12 cellular contexts compared by ENCODE assay signal in the genomic region with DNA sequence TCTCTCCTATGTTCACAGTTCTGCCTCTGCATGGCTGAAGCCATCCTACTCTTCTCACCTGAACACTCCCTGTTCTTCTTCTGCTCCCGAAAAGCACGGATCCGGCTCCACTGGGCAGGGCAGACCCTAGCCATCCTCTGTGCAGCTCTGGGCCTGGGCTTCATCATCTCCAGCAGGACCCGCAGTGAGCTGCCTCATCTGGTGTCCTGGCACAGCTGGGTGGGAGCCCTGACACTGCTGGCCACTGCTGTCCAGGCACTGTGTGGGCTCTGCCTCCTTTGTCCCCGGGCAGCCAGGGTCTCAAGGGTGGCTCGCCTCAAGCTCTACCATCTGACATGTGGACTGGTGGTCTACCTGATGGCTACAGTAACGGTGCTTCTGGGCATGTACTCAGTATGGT. TPM values are rescaled to one million over a fixed set of nuclear protein-coding genes. Genes with fewer than 3 reads are reported as not detected.
A peak's percentile ranks its signal among the peaks of the same experiment; 100 is the strongest.
DNase-seq lines count a peak whose midpoint lies in the region; ATAC-seq and TF ChIP-seq lines count a peak whose summit lies in the region.
"Had no signal": no experiment of that assay in that cellular context is flagged by ENCODE, and none has a peak within 500 bp of the region (broad histone marks: within the 10 kb centered on the region; RNA-seq: fewer than 3 reads in every experiment).

No MANE protein-coding gene starts in this region.

- no peak for TF ChIP-seq CTCF in prostate gland (IDR thresholded peaks at IDR 0.05)

- TF ChIP-seq POLR2A in prostate gland (IDR thresholded peaks at IDR 0.05): no peak

- peaks cover 70% of the 10 kb centered on the region for H3K4me1 Mint-ChIP-seq in activated T-cell treated with anti-CD3 and anti-CD28 coated beads, Interleukin-2, amount 50 U/mL, for 4 hours (ENCODE audit: low read depth)
- peaks cover 48% of the 10 kb centered on the region for H3K4me1 Mint-ChIP-seq in T-helper 17 cell
- H3K4me1 Mint-ChIP-seq in effector memory CD8-positive, alpha-beta T cell (ENCODE audit: low read depth in 2 of 2): peaks cover 40 to 52% of the 10 kb centered on the region in 2 donors
- peaks cover 52% of the 10 kb centered on the region for H3K4me1 Mint-ChIP-seq in stimulated activated effector memory CD8-positive, alpha-beta T cell treated with anti-CD3 and anti-CD28 coated beads, Interleukin-12 subunit alpha, Interleukin-12 subunit beta, amount 100 ng/mL, for 72 hours

- H3K4me3 Mint-ChIP-seq in activated T-cell treated with anti-CD3 and anti-CD28 coated beads, Interleukin-2, amount 50 U/mL, for 4 hours: peak overlapping the region; percentile 96
- peak overlapping the region; percentile 96 for H3K4me3 Mint-ChIP-seq in T-helper 17 cell
- H3K4me3 Mint-ChIP-seq in effector memory CD8-positive, alpha-beta T cell: peak overlapping the region; percentile 68 to 95
- peak overlapping the region; percentile 97 for H3K4me3 Mint-ChIP-seq in stimulated activated effector memory CD8-positive, alpha-beta T cell treated with anti-CD3 and anti-CD28 coated beads, Interleukin-12 subunit alpha, Interleukin-12 subunit beta, amount 100 ng/mL, for 72 hours

- H3K27me3 Mint-ChIP-seq in activated T-cell treated with anti-CD3 and anti-CD28 coated beads, Interleukin-2, amount 50 U/mL, for 4 hours (ENCODE audit: low read depth): no peaks in the 10 kb centered on the region
- no peaks in the 10 kb centered on the region for H3K27me3 Mint-ChIP-seq in T-helper 17 cell
- H3K27me3 Mint-ChIP-seq in effector memory CD8-positive, alpha-beta T cell: no peaks in the 10 kb centered on the region

- H3K36me3 Mint-ChIP-seq in activated T-cell treated with anti-CD3 and anti-CD28 coated beads, Interleukin-2, amount 50 U/mL, for 4 hours (ENCODE audit: insufficient read depth): peaks cover 14% of the 10 kb centered on the region
- peaks cover 6% of the 10 kb centered on the region for H3K36me3 Mint-ChIP-seq in T-helper 17 cell (ENCODE audit: low read depth)
- peaks cover 29% of the 10 kb centered on the region for H3K36me3 Mint-ChIP-seq in effector memory CD8-positive, alpha-beta T cell (ENCODE audit: insufficient read depth)
- peaks cover 36% of the 10 kb centered on the region for H3K36me3 Mint-ChIP-seq in stimulated activated effector memory CD8-positive, alpha-beta T cell treated with anti-CD3 and anti-CD28 coated beads, Interleukin-12 subunit alpha, Interleukin-12 subunit beta, amount 100 ng/mL, for 72 hours

- H3K27ac Mint-ChIP-seq in T-helper 17 cell: peak overlapping the region; percentile 66
- H3K27ac Mint-ChIP-seq in effector memory CD8-positive, alpha-beta T cell: peak overlapping the region in 1 of 2 donors; percentile 86
- H3K27ac Mint-ChIP-seq in stimulated activated effector memory CD8-positive, alpha-beta T cell treated with anti-CD3 and anti-CD28 coated beads, Interleukin-12 subunit alpha, Interleukin-12 subunit beta, amount 100 ng/mL, for 72 hours: peak overlapping the region; percentile 87

- intact Hi-C loops in prostate gland (cut with DNase I): no loop called here

- no peaks in the 10 kb centered on the region for H3K27me3 ChIP-seq in prostate gland (replicated peaks; ENCODE audit: insufficient read depth)

- no peaks in the 10 kb centered on the region for H3K9me3 Mint-ChIP-seq in activated T-cell treated with anti-CD3 and anti-CD28 coated beads, Interleukin-2, amount 50 U/mL, for 4 hours
- H3K9me3 Mint-ChIP-seq in effector memory CD8-positive, alpha-beta T cell: no peaks in the 10 kb centered on the region
- no peaks in the 10 kb centered on the region for H3K9me3 Mint-ChIP-seq in stimulated activated effector memory CD8-positive, alpha-beta T cell treated with anti-CD3 and anti-CD28 coated beads, Interleukin-12 subunit alpha, Interleukin-12 subunit beta, amount 100 ng/mL, for 72 hours

- no peak for ATAC-seq in activated T-cell treated with anti-CD3 and anti-CD28 coated beads, Interleukin-2, amount 50 U/mL, for 4 hours
- ATAC-seq in T-helper 17 cell: no peak
- ATAC-seq in effector memory CD8-positive, alpha-beta T cell (replicated peaks): no peak
- no peak for ATAC-seq in stimulated activated effector memory CD8-positive, alpha-beta T cell treated with anti-CD3 and anti-CD28 coated beads, Interleukin-12 subunit alpha, Interleukin-12 subunit beta, amount 100 ng/mL, for 72 hours
- ATAC-seq: left lobe of liver had no signal

- WGBS in prostate gland: 93% methylated on average over 7 of the region's 7 CpGs

- H3K4me1 ChIP-seq in prostate gland (replicated peaks): peaks cover 8% of the 10 kb centered on the region

- no peak for DNase-seq in activated T-cell treated with anti-CD3 and anti-CD28 coated beads, Interleukin-2, amount 50 U/mL, for 4 hours
- DNase-seq in activated T-cell treated with anti-CD3 and anti-CD28 coated beads, Interleukin-2, amount 50 U/mL, for 48 hours: no peak
- DNase-seq in T-helper 17 cell: no peak
- no peak for DNase-seq in effector memory CD8-positive, alpha-beta T cell
- no peak for DNase-seq in stimulated activated effector memory CD8-positive, alpha-beta T cell treated with anti-CD3 and anti-CD28 coated beads, Interleukin-12 subunit alpha, Interleukin-12 subunit beta, amount 100 ng/mL, for 72 hours (ENCODE audit: low spot score in 2 of 2)
- no peak for DNase-seq in NCI-H2227 (lab: John Stamatoyannopoulos, UW; ENCODE audit: unreplicated experiment)
- DNase-seq in prostate gland (ENCODE audit: low spot score): no peak
- DNase-seq in globus pallidus (ENCODE audit: low spot score): no peak
- DNase-seq: GF-D8, NCI-H446 treated with DMSO at 0.1 percent for 48 hours had no signal

- H3K9me3 ChIP-seq in T-helper 17 cell (ENCODE audit: control insufficient read depth, low read length, poor library complexity, severe bottlenecking) (no peaks in the 10 kb centered on the region), prostate gland (no peaks in the 10 kb centered on the region)
- H3K9me3 ChIP-seq: thoracic aorta had no signal

- H3K4me3 ChIP-seq in prostate gland: no peak overlapping the region

- H3K36me3 ChIP-seq in prostate gland: no peaks in the 10 kb centered on the region

- H3K27ac ChIP-seq in prostate gland: no peak overlapping the region

RNA-seq across cellular contexts. Expression of gene CYB561D1, which starts 1.8 kb away (rescaled TPM):
- total RNA-seq in activated T-cell treated with anti-CD3 and anti-CD28 coated beads, Interleukin-2, amount 50 U/mL, for 4 hours: 10 to 100 TPM in 2 of 3 donors, 1 to 10 TPM in 1; 9.0 to 11.1 (median 10.6) TPM
- total RNA-seq in T-helper 17 cell (10 to 100 TPM; 21.0 to 23.5 TPM), prostate gland (10 to 100 TPM; 12.0 to 12.3 TPM)

RNA-seq across cellular contexts. Expression of gene ATXN7L2, which starts 12.0 kb away (rescaled TPM):
- 10 to 100 TPM; 19.5 to 23.8 (median 23.6) TPM for total RNA-seq in activated T-cell treated with anti-CD3 and anti-CD28 coated beads, Interleukin-2, amount 50 U/mL, for 4 hours
- total RNA-seq in T-helper 17 cell: 10 to 100 TPM; 14.3 to 16.0 TPM
- total RNA-seq in prostate gland: 10 to 100 TPM in 1 of 2 donors, 1 to 10 TPM in 1; 3.0 to 29.4 TPM

RNA-seq across cellular contexts. Expression of gene AMIGO1, which starts 13.8 kb away (rescaled TPM):
- total RNA-seq in activated T-cell treated with anti-CD3 and anti-CD28 coated beads, Interleukin-2, amount 50 U/mL, for 4 hours: 1 to 10 TPM; 2.9 to 4.5 (median 4.0) TPM
- total RNA-seq in T-helper 17 cell: 1 to 10 TPM; 6.2 to 8.0 TPM
- total RNA-seq in prostate gland: 10 to 100 TPM in 1 of 2 donors, 1 to 10 TPM in 1; 9.5 to 13.2 TPM

RNA-seq across cellular contexts. Expression of gene SYPL2, which starts 29.4 kb away (rescaled TPM):
- under 1 TPM in 2 of 3 donors, not detected in 1; 0.13 to 0.37 TPM for total RNA-seq in activated T-cell treated with anti-CD3 and anti-CD28 coated beads, Interleukin-2, amount 50 U/mL, for 4 hours
- total RNA-seq in T-helper 17 cell (not detected), prostate gland (10 to 100 TPM in 1 of 2 donors, 1 to 10 TPM in 1; 1.3 to 48.1 TPM)

RNA-seq across cellular contexts. Expression of gene GPR61, which starts 43.9 kb away (rescaled TPM):
- total RNA-seq in activated T-cell treated with anti-CD3 and anti-CD28 coated beads, Interleukin-2, amount 50 U/mL, for 4 hours: not detected
- total RNA-seq in T-helper 17 cell (under 1 TPM; 0.20 to 0.65 TPM), prostate gland (1 to 10 TPM in 1 of 2 donors, not detected in 1; 1.2 TPM)
- total RNA-seq: left lobe of liver, thoracic aorta had no signal
